ENCODE assay signal across 23 cellular contexts in genomic region chr3:135392151-135392550, GRCh38.
DNase-seq lines count a peak whose midpoint lies in the region; ATAC-seq, FAIRE-seq and TF ChIP-seq lines count a peak whose summit lies in the region.
"Had no signal": no experiment of that assay in that cellular context is flagged by ENCODE, and none has a peak within 500 bp of the region (broad histone marks: within the 10 kb centered on the region; RNA-seq: fewer than 3 reads in every experiment).

No MANE protein-coding gene starts in this region.

- H3K36me3 ChIP-seq in bronchial epithelial cell (ENCODE audit: control insufficient read depth, insufficient read depth, low read length) (no peaks in the 10 kb centered on the region), neuronal stem cell (replicated peaks in 1 of 2; ENCODE audit: control insufficient read depth in 2 of 2, insufficient read depth in 2 of 2, low read length in 2 of 2) (no peaks in the 10 kb centered on the region), SK-N-SH (replicated peaks in 1 of 2; ENCODE audit: control insufficient read depth in 1 of 2, insufficient read depth in 2 of 2, low read length in 1 of 2) (no peaks in the 10 kb centered on the region)
- H3K36me3 ChIP-seq: BLaER1 treated with 17β-estradiol and CSF1 and Interleukin-3, amounts not matched to agents 10 nM and 100 nM had no signal

- POLR2A ChIA-PET in WTC11 (lab: Charles Lee) (no interaction called here), SK-N-SH (lab: Yijun Ruan, JAX) (no interaction called here)

- peaks cover 0 to 2% of the 10 kb centered on the region in 2 donors for H3K4me1 ChIP-seq in neuronal stem cell (ENCODE audit: control insufficient read depth in 2 of 2, insufficient read depth in 1 of 2, low read depth in 1 of 2, low read length in 2 of 2)
- no peaks in the 10 kb centered on the region for H3K4me1 ChIP-seq in SK-N-SH (ENCODE audit: control insufficient read depth in 1 of 2, insufficient read depth in 2 of 2, low read depth in 1 of 2, low read length in 1 of 2)
- H3K4me1 ChIP-seq: A549, Caco-2 had no signal

- H3K27me3 ChIP-seq in bronchial epithelial cell (ENCODE audit: control insufficient read depth, insufficient read depth, low read length) (no peaks in the 10 kb centered on the region), neuronal stem cell (ENCODE audit: control insufficient read depth in 3 of 3, insufficient read depth in 3 of 3, low read depth in 1 of 3, low read length in 3 of 3) (no peaks in the 10 kb centered on the region), SK-N-SH (ENCODE audit: insufficient read depth) (no peaks in the 10 kb centered on the region)
- H3K27me3 ChIP-seq: BLaER1 treated with 17β-estradiol and CSF1 and Interleukin-3, amounts not matched to agents 10 nM and 100 nM had no signal

- DNase-seq in activated CD8-positive, alpha-beta memory T cell treated with anti-CD3 and anti-CD28 coated beads, Interleukin-2, amount 10 ng/mL, durations not matched to agents 7 days and 5 days, result no peak
- DNase-seq in activated CD8-positive, alpha-beta memory T cell treated with anti-CD3 and anti-CD28 coated beads for 24 hours, result no peak
- DNase-seq in WTC11 (ENCODE audit: low spot score), result no peak
- no peak for DNase-seq in bronchial epithelial cell (ENCODE audit: low read depth)
- no peak for DNase-seq in neuronal stem cell (ENCODE audit: low spot score)
- no peak for DNase-seq in SK-N-SH
- DNase-seq: AML-193; Caco-2; Calu3; CD4-positive, alpha-beta T cell; CD8-positive, alpha-beta T cell; DMS79 treated with DMSO at 0.1 percent for 48 hours; GF-D8 had no signal

- no peaks in the 10 kb centered on the region for H3F3A ChIP-seq in SK-N-SH (replicated peaks; ENCODE audit: insufficient read depth)

- H3K9me2 ChIP-seq in SK-N-SH, result no peaks in the 10 kb centered on the region

- TF ChIP-seq EP300 in SK-N-SH (IDR thresholded peaks at IDR 0.05; ENCODE audit: borderline replicate concordance in 1 of 2, low read depth in 1 of 2, low read length in 1 of 2), result no peak

- H3K9ac ChIP-seq in neuronal stem cell (ENCODE audit: low read depth, low read length, poor library complexity), result no peak overlapping the region
- no peak overlapping the region for H3K9ac ChIP-seq in SK-N-SH
- H3K9ac ChIP-seq: BLaER1 treated with 17β-estradiol and CSF1 and Interleukin-3, amounts not matched to agents 10 nM and 100 nM had no signal

- no peak overlapping the region for H3K4ac ChIP-seq in neuronal stem cell (ENCODE audit: low read length)

- H2BK120ac ChIP-seq in neuronal stem cell (ENCODE audit: low read depth, low read length), result no peak overlapping the region

- no peaks in the 10 kb centered on the region for H4K20me1 ChIP-seq in SK-N-SH (ENCODE audit: insufficient read depth)
- H4K20me1 ChIP-seq: BLaER1 treated with 17β-estradiol and CSF1 and Interleukin-3, amounts not matched to agents 10 nM and 100 nM had no signal

- peak; percentile 60 for FAIRE-seq in bronchial epithelial cell (lab: Jason Lieb, UNC)
- FAIRE-seq: A549, D721Med, G401.6, GM12878, GM12892, GM18507 had no signal

- no peak overlapping the region for H3K23ac ChIP-seq in neuronal stem cell (ENCODE audit: low read depth, low read length, poor library complexity)

- no peak overlapping the region for H4K8ac ChIP-seq in neuronal stem cell (ENCODE audit: low read depth, low read length)

- no CpG with 5 or more reads among the region's 4 CpGs for WGBS in neuronal stem cell (ENCODE audit: extremely low coverage in 2 of 2, insufficient read length in 2 of 2, insufficient replicate concordance in 1 of 2), 2 donors
- WGBS in SK-N-SH (ENCODE audit: low lambda C conversion rate), result 33% methylated on average over 4 of the region's 4 CpGs

- no peak overlapping the region for H2BK15ac ChIP-seq in neuronal stem cell (ENCODE audit: low read length)

- H2BK5ac ChIP-seq in neuronal stem cell (ENCODE audit: low read length), result no peak overlapping the region

- H2AK5ac ChIP-seq in neuronal stem cell (ENCODE audit: low read depth, low read length), result no peak overlapping the region

- TF ChIP-seq RAD21 in SK-N-SH (IDR thresholded peaks at IDR 0.05; ENCODE audit: low read length), result no peak

- H3K79me1 ChIP-seq in neuronal stem cell (ENCODE audit: low read depth, low read length), result no peaks in the 10 kb centered on the region

- H3K9me3 Mint-ChIP-seq in activated CD8-positive, alpha-beta memory T cell treated with anti-CD3 and anti-CD28 coated beads, Interleukin-2, amount 10 ng/mL, durations not matched to agents 7 days and 5 days (ENCODE audit: low read depth), result peaks cover 3% of the 10 kb centered on the region
- H3K9me3 Mint-ChIP-seq in WTC11, result peaks cover 22% of the 10 kb centered on the region

- no peaks in the 10 kb centered on the region for H3K36me3 Mint-ChIP-seq in activated CD8-positive, alpha-beta memory T cell treated with anti-CD3 and anti-CD28 coated beads, Interleukin-2, amount 10 ng/mL, durations not matched to agents 7 days and 5 days
- H3K36me3 Mint-ChIP-seq in WTC11, result peaks cover 17% of the 10 kb centered on the region
- H3K36me3 Mint-ChIP-seq: CD8-positive, alpha-beta T cell had no signal

- H3K27ac ChIP-seq in neuronal stem cell (replicated peaks; ENCODE audit: low read length), result no peak overlapping the region
- H3K27ac ChIP-seq in SK-N-SH (ENCODE audit: low read depth in 2 of 2, low read length in 1 of 2), result no peak overlapping the region
- H3K27ac ChIP-seq: 22Rv1; A549; BLaER1 treated with 17β-estradiol and CSF1 and Interleukin-3, amounts not matched to agents 10 nM and 100 nM; C4-2B had no signal

- CTCF ChIA-PET in activated CD8-positive, alpha-beta memory T cell treated with anti-CD3 and anti-CD28 coated beads, Interleukin-2, amount 10 ng/mL, durations not matched to agents 7 days and 5 days (lab: Charles Lee), result no interaction called here
- CTCF ChIA-PET in WTC11 (lab: Charles Lee), result no interaction called here
- CTCF ChIA-PET in SK-N-SH (lab: Yijun Ruan, JAX), result no interaction called here

- H3K4me3 ChIP-seq in bronchial epithelial cell (ENCODE audit: low read depth, low read length) (no peak overlapping the region), neuronal stem cell (ENCODE audit: low read length in 2 of 2) (no peak overlapping the region), SK-N-SH (ENCODE audit: low read depth in 2 of 2, low read length in 1 of 2) (no peak overlapping the region)
- H3K4me3 ChIP-seq: A549; BLaER1 treated with 17β-estradiol and CSF1 and Interleukin-3, amounts not matched to agents 10 nM and 100 nM; GM12878 had no signal

- no peak for ATAC-seq in activated CD8-positive, alpha-beta memory T cell treated with anti-CD3 and anti-CD28 coated beads, Interleukin-2, amount 10 ng/mL, durations not matched to agents 7 days and 5 days
- no peak for ATAC-seq in WTC11
- ATAC-seq: A549; CD8-positive, alpha-beta T cell; GM12878 had no signal

- H3K27ac Mint-ChIP-seq in activated CD8-positive, alpha-beta memory T cell treated with anti-CD3 and anti-CD28 coated beads, Interleukin-2, amount 10 ng/mL, durations not matched to agents 7 days and 5 days, result peak overlapping the region; percentile 40
- H3K27ac Mint-ChIP-seq in WTC11, result peak overlapping the region; percentile 55; the same call in 1 of the 2 replicates
- H3K27ac Mint-ChIP-seq: B cell; CD4-positive, alpha-beta T cell; CD8-positive, alpha-beta T cell had no signal

- H3K79me2 ChIP-seq in SK-N-SH (ENCODE audit: insufficient read depth), result no peaks in the 10 kb centered on the region

- no peaks in the 10 kb centered on the region for H3K4me1 Mint-ChIP-seq in activated CD8-positive, alpha-beta memory T cell treated with anti-CD3 and anti-CD28 coated beads, Interleukin-2, amount 10 ng/mL, durations not matched to agents 7 days and 5 days
- H3K4me1 Mint-ChIP-seq in WTC11, result no peaks in the 10 kb centered on the region
- H3K4me1 Mint-ChIP-seq: B cell had no signal

- TF ChIP-seq CTCF in WTC11 (IDR thresholded peaks at IDR 0.05), result no peak
- TF ChIP-seq CTCF in bronchial epithelial cell (IDR thresholded peaks at IDR 0.05; ENCODE audit: insufficient read depth, low read length, severe bottlenecking), result no peak
- no peak for TF ChIP-seq CTCF in SK-N-SH (IDR thresholded peaks at IDR 0.05)

- H3K9me3 ChIP-seq in neuronal stem cell (replicated peaks in 1 of 2; ENCODE audit: control insufficient read depth in 2 of 2, insufficient read depth in 1 of 2, low read depth in 1 of 2, low read length in 2 of 2), result peaks cover 0 to 7% of the 10 kb centered on the region in 2 donors
- H3K9me3 ChIP-seq in SK-N-SH, result peaks cover 6% of the 10 kb centered on the region; the same call in 1 of the 2 replicates
- H3K9me3 ChIP-seq: A549 had no signal

- no peak overlapping the region for H4K91ac ChIP-seq in neuronal stem cell (ENCODE audit: low read depth, low read length, poor library complexity)

- H2BK12ac ChIP-seq in neuronal stem cell (ENCODE audit: low read length), result no peak overlapping the region

- H3K18ac ChIP-seq in neuronal stem cell (ENCODE audit: low read length), result no peak overlapping the region

- no peaks in the 10 kb centered on the region for H3K27me3 Mint-ChIP-seq in activated CD8-positive, alpha-beta memory T cell treated with anti-CD3 and anti-CD28 coated beads, Interleukin-2, amount 10 ng/mL, durations not matched to agents 7 days and 5 days
- no peaks in the 10 kb centered on the region for H3K27me3 Mint-ChIP-seq in WTC11 (ENCODE audit: low read depth)
- H3K27me3 Mint-ChIP-seq: B cell; CD4-positive, alpha-beta T cell had no signal

- no peak overlapping the region for H3K14ac ChIP-seq in neuronal stem cell (ENCODE audit: low read length)

- H2AFZ ChIP-seq in neuronal stem cell (ENCODE audit: low read length), result no peak overlapping the region
- H2AFZ ChIP-seq in SK-N-SH (ENCODE audit: low read depth), result no peak overlapping the region

- H3K4me3 Mint-ChIP-seq in activated CD8-positive, alpha-beta memory T cell treated with anti-CD3 and anti-CD28 coated beads, Interleukin-2, amount 10 ng/mL, durations not matched to agents 7 days and 5 days, result no peak overlapping the region
- H3K4me3 Mint-ChIP-seq in WTC11, result no peak overlapping the region
- H3K4me3 Mint-ChIP-seq: B cell; CD4-positive, alpha-beta T cell; CD8-positive, alpha-beta T cell had no signal

- H3K4me2 ChIP-seq in neuronal stem cell (ENCODE audit: insufficient read depth, low read length, poor library complexity, severe bottlenecking) (no peak overlapping the region), SK-N-SH (no peak overlapping the region)
- H3K4me2 ChIP-seq: A549; BLaER1 treated with 17β-estradiol and CSF1 and Interleukin-3, amounts not matched to agents 10 nM and 100 nM had no signal

TF ChIP-seq in WTC11, 78 proteins besides CTCF, POLR2A, EP300 and RAD21 (continues in another document):
- no peak for TF ChIP-seq NFE2L1 (CRISPR knock-in tag; IDR thresholded peaks at IDR 0.05)
- TF ChIP-seq RELA (CRISPR knock-in tag; IDR thresholded peaks at IDR 0.05; ENCODE audit: borderline replicate concordance), result no peak

TF ChIP-seq in SK-N-SH, 30 proteins besides CTCF, POLR2A, EP300 and RAD21 (continues in another document):
- TF ChIP-seq CHD2 (IDR thresholded peaks at IDR 0.05; ENCODE audit: low read length, partially characterized antibody), result no peak
- no peak for TF ChIP-seq GATA2 (CRISPR knock-in tag; IDR thresholded peaks at IDR 0.05)
- no peak for TF ChIP-seq SIN3A (IDR thresholded peaks at IDR 0.05; ENCODE audit: borderline replicate concordance, low read depth, low read length)
- no peak for TF ChIP-seq NRF1 (IDR thresholded peaks at IDR 0.05; ENCODE audit: low read depth, low read length)
- no peak for TF ChIP-seq FOXM1 (IDR thresholded peaks at IDR 0.05; ENCODE audit: low read depth)
- no peak for TF ChIP-seq ELF1 (IDR thresholded peaks at IDR 0.05)
- TF ChIP-seq JUND (IDR thresholded peaks at IDR 0.05), result no peak
